In the genomic region with DNA sequence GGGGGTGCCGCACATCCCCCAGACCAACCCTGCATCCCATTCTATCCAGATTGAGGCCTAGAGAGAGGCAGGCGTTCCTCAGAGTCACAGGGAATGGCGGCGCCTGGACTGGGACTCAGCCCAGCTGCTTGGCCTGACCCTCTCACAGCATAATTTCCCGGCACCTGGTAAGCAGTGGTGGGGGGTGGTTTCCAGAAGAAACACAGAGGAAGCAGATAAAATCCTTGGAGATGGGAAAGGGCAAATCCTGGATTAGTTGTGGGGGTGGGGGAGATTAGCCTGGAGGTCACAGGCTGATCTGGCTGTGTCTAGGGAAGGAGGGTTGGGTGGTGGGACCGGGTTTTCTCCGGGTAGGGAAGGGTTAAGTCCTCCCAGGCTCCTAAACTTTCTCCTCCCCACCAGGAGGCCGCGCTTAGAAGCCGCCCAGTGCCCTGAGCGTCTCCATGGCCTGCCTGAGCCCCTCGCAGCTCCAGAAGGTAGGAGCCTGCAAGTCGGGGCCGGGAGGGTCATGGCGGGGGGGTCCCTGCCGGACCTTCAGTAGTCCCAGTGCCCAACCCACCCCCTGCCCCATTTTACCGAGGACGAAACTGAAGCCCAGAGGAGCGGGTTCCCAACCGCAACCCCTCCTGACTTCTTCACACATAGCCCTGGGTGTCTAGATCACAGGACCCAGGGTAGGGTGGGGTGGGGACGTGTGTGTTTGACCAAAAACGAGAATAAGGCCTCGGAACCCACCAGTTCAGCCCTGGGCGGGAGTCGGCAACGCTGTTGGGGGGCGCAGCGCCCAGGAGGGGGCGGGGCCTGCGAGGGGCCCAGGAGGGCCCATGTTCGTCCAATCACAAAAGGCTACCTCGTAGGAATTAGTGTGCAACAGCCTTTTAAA, we compare ENCODE assay signal across 1 cellular context.
TF ChIP-seq lines count a peak whose summit lies in the region.

No MANE protein-coding gene starts in this region.

TF ChIP-seq in HepG2, 621 proteins besides CTCF, POLR2A, EP300 and RAD21 (continued from another document):
- TF ChIP-seq, protein P1, sequence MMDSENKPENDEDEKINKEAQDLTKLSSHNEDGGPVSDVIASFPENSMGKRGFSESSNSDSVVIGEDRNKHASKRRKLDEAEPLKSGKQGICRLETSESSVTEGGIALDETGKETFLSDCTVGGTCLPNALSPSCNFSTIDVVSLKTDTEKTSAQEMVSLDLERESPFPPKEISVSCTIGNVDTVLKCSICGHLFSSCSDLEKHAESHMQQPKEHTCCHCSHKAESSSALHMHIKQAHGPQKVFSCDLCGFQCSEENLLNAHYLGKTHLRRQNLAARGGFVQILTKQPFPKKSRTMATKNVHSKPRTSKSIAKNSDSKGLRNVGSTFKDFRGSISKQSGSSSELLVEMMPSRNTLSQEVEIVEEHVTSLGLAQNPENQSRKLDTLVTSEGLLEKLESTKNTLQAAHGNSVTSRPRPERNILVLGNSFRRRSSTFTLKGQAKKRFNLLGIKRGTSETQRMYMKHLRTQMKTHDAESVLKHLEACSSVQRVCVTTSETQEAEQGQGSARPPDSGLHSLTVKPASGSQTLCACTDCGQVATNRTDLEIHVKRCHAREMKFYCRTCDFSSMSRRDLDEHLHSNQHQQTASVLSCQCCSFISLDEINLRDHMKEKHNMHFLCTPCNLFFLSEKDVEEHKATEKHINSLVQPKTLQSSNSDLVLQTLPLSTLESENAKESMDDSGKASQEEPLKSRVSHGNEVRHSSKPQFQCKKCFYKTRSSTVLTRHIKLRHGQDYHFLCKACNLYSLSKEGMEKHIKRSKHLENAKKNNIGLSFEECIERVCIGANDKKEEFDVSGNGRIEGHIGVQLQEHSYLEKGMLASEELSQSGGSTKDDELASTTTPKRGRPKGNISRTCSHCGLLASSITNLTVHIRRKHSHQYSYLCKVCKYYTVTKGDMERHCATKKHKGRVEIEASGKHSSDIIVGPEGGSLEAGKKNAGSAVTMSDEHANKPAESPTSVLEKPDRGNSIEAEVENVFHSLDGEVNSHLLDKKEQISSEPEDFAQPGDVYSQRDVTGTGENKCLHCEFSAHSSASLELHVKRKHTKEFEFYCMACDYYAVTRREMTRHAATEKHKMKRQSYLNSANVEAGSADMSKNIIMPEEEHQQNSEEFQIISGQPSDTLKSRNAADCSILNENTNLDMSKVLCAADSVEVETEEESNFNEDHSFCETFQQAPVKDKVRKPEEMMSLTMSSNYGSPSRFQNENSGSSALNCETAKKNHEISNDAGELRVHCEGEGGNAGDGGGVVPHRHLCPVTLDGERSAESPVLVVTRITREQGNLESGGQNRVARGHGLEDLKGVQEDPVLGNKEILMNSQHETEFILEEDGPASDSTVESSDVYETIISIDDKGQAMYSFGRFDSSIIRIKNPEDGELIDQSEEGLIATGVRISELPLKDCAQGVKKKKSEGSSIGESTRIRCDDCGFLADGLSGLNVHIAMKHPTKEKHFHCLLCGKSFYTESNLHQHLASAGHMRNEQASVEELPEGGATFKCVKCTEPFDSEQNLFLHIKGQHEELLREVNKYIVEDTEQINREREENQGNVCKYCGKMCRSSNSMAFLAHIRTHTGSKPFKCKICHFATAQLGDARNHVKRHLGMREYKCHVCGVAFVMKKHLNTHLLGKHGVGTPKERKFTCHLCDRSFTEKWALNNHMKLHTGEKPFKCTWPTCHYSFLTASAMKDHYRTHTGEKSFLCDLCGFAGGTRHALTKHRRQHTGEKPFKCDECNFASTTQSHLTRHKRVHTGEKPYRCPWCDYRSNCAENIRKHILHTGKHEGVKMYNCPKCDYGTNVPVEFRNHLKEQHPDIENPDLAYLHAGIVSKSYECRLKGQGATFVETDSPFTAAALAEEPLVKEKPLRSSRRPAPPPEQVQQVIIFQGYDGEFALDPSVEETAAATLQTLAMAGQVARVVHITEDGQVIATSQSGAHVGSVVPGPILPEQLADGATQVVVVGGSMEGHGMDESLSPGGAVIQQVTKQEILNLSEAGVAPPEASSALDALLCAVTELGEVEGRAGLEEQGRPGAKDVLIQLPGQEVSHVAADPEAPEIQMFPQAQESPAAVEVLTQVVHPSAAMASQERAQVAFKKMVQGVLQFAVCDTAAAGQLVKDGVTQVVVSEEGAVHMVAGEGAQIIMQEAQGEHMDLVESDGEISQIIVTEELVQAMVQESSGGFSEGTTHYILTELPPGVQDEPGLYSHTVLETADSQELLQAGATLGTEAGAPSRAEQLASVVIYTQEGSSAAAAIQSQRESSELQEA (CRISPR knock-in tag; IDR thresholded peaks at IDR 0.05; ENCODE audit: not compliant biosample characterization) = no peak
- TF ChIP-seq SMYD3 (CRISPR knock-in tag; IDR thresholded peaks at IDR 0.05) (no peak), SETDB1 (CRISPR knock-in tag; IDR thresholded peaks at IDR 0.05; ENCODE audit: borderline replicate concordance) (no peak), TOPORS (CRISPR knock-in tag; IDR thresholded peaks at IDR 0.05) (no peak), RFX5 (IDR thresholded peaks at IDR 0.05; ENCODE audit: low read depth, low read length) (no peak), SMARCC2 (IDR thresholded peaks at IDR 0.05) (no peak), ZFYVE20 (CRISPR knock-in tag; IDR thresholded peaks at IDR 0.05; ENCODE audit: borderline replicate concordance, low read depth) (no peak), ZNF430 (CRISPR knock-in tag; IDR thresholded peaks at IDR 0.05) (no peak), NFYB (CRISPR knock-in tag; IDR thresholded peaks at IDR 0.05) (peak; percentile 51), TEAD2 (CRISPR knock-in tag; IDR thresholded peaks at IDR 0.05) (no peak), SMARCE1 (IDR thresholded peaks at IDR 0.05; ENCODE audit: borderline replicate concordance) (no peak), ZNF274 (CRISPR knock-in tag; IDR thresholded peaks at IDR 0.05) (no peak), JUNB (CRISPR knock-in tag; IDR thresholded peaks at IDR 0.05; ENCODE audit: borderline replicate concordance) (no peak), CBX1 (IDR thresholded peaks at IDR 0.05; ENCODE audit: low read depth) (no peak), ZFAT (CRISPR knock-in tag; conservative IDR thresholded peaks at IDR 0.05) (no peak), AGO2 (optimal IDR thresholded peaks at IDR 0.05; ENCODE audit: low read depth, low read length) (peak; percentile 57), FOSL1 (CRISPR knock-in tag; IDR thresholded peaks at IDR 0.05; ENCODE audit: borderline replicate concordance) (no peak)
- TF ChIP-seq, protein P2, sequence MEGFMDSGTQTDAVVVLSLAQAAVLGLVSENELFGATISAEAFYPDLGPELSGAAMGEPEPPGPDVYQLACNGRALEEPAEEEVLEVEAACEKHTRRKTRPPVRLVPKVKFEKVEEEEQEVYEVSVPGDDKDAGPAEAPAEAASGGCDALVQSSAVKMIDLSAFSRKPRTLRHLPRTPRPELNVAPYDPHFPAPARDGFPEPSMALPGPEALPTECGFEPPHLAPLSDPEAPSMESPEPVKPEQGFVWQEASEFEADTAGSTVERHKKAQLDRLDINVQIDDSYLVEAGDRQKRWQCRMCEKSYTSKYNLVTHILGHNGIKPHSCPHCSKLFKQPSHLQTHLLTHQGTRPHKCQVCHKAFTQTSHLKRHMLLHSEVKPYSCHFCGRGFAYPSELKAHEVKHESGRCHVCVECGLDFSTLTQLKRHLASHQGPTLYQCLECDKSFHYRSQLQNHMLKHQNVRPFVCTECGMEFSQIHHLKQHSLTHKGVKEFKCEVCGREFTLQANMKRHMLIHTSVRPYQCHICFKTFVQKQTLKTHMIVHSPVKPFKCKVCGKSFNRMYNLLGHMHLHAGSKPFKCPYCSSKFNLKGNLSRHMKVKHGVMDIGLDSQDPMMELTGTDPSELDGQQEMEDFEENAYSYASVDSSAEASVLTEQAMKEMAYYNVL (CRISPR knock-in tag; IDR thresholded peaks at IDR 0.05; ENCODE audit: borderline replicate concordance) = no peak
- TF ChIP-seq, protein P3, sequence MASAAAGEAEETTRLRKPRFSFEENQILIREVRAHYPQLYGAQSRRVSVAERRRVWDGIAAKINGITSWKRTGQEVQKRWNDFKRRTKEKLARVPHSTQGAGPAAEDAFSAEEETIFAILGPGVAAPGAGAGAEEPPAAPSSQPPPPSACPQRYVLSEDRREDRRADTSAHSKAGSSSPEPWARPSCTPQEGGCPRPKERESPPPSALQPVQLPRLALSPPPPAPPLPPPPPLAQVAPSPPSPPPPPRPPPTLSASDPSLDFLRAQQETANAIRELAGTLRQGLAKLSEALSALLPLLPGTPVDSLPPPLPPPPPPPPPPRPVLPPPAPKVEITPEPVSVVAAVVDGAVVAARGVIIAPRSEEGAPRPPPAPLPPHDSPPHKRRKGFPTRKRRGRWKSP (CRISPR knock-in tag; IDR thresholded peaks at IDR 0.05) = no peak
- TF ChIP-seq, protein P4, sequence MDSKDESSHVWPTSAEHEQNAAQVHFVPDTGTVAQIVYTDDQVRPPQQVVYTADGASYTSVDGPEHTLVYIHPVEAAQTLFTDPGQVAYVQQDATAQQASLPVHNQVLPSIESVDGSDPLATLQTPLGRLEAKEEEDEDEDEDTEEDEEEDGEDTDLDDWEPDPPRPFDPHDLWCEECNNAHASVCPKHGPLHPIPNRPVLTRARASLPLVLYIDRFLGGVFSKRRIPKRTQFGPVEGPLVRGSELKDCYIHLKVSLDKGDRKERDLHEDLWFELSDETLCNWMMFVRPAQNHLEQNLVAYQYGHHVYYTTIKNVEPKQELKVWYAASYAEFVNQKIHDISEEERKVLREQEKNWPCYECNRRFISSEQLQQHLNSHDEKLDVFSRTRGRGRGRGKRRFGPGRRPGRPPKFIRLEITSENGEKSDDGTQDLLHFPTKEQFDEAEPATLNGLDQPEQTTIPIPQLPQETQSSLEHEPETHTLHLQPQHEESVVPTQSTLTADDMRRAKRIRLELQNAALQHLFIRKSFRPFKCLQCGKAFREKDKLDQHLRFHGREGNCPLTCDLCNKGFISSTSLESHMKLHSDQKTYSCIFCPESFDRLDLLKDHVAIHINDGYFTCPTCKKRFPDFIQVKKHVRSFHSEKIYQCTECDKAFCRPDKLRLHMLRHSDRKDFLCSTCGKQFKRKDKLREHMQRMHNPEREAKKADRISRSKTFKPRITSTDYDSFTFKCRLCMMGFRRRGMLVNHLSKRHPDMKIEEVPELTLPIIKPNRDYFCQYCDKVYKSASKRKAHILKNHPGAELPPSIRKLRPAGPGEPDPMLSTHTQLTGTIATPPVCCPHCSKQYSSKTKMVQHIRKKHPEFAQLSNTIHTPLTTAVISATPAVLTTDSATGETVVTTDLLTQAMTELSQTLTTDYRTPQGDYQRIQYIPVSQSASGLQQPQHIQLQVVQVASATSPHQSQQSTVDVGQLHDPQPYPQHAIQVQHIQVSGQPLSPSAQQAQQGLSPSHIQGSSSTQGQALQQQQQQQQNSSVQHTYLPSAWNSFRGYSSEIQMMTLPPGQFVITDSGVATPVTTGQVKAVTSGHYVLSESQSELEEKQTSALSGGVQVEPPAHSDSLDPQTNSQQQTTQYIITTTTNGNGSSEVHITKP (CRISPR knock-in tag; IDR thresholded peaks at IDR 0.05; ENCODE audit: low read depth) = peak; percentile 72; the same call in 1 of the 2 replicates
- TF ChIP-seq, protein P5, sequence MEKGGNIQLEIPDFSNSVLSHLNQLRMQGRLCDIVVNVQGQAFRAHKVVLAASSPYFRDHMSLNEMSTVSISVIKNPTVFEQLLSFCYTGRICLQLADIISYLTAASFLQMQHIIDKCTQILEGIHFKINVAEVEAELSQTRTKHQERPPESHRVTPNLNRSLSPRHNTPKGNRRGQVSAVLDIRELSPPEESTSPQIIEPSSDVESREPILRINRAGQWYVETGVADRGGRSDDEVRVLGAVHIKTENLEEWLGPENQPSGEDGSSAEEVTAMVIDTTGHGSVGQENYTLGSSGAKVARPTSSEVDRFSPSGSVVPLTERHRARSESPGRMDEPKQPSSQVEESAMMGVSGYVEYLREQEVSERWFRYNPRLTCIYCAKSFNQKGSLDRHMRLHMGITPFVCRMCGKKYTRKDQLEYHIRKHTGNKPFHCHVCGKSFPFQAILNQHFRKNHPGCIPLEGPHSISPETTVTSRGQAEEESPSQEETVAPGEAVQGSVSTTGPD (CRISPR knock-in tag; IDR thresholded peaks at IDR 0.05) = 0 out of 2 replicates have a peak, but pooled peaks have one; percentile 16
- TF ChIP-seq, protein P6, sequence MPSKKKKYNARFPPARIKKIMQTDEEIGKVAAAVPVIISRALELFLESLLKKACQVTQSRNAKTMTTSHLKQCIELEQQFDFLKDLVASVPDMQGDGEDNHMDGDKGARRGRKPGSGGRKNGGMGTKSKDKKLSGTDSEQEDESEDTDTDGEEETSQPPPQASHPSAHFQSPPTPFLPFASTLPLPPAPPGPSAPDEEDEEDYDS (CRISPR knock-in tag; IDR thresholded peaks at IDR 0.05) = peak; percentile 10; the same call in 1 of the 2 replicates
- TF ChIP-seq, protein P7, sequence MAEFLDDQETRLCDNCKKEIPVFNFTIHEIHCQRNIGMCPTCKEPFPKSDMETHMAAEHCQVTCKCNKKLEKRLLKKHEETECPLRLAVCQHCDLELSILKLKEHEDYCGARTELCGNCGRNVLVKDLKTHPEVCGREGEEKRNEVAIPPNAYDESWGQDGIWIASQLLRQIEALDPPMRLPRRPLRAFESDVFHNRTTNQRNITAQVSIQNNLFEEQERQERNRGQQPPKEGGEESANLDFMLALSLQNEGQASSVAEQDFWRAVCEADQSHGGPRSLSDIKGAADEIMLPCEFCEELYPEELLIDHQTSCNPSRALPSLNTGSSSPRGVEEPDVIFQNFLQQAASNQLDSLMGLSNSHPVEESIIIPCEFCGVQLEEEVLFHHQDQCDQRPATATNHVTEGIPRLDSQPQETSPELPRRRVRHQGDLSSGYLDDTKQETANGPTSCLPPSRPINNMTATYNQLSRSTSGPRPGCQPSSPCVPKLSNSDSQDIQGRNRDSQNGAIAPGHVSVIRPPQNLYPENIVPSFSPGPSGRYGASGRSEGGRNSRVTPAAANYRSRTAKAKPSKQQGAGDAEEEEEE (CRISPR knock-in tag; IDR thresholded peaks at IDR 0.05; ENCODE audit: borderline replicate concordance) = no peak
- TF ChIP-seq, protein P8, sequence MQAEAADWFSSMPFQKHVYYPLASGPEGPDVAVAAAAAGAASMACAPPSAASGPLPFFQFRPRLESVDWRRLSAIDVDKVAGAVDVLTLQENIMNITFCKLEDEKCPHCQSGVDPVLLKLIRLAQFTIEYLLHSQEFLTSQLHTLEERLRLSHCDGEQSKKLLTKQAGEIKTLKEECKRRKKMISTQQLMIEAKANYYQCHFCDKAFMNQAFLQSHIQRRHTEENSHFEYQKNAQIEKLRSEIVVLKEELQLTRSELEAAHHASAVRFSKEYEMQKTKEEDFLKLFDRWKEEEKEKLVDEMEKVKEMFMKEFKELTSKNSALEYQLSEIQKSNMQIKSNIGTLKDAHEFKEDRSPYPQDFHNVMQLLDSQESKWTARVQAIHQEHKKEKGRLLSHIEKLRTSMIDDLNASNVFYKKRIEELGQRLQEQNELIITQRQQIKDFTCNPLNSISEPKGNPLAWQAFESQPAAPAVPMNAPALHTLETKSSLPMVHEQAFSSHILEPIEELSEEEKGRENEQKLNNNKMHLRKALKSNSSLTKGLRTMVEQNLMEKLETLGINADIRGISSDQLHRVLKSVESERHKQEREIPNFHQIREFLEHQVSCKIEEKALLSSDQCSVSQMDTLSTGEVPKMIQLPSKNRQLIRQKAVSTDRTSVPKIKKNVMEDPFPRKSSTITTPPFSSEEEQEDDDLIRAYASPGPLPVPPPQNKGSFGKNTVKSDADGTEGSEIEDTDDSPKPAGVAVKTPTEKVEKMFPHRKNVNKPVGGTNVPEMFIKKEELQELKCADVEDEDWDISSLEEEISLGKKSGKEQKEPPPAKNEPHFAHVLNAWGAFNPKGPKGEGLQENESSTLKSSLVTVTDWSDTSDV (CRISPR knock-in tag; IDR thresholded peaks at IDR 0.05) = no peak
